12 cellular contexts compared by ENCODE assay signal in the genomic region with DNA sequence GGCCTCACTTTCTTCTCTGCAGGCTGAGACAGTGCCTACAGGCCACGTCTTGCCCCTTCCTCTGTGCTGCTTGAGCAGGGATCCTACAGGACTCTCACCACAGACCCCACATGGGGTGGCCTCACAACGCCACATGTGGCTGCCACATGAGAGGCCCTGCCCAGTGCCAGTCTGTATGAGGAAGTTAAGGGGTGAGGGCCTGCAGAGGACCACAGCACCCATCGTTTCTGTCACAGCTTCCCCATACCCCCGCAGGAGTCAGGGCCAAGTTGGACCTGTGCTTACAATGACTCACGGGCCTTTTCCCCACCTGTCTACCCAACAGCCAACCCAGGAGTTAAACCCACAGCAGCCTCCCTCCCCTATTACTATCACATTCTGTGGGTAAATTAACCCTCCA. TPM values are rescaled to one million over a fixed set of nuclear protein-coding genes. Genes with fewer than 3 reads are reported as not detected.
DNase-seq lines count a peak whose midpoint lies in the region; ATAC-seq, FAIRE-seq and TF ChIP-seq lines count a peak whose summit lies in the region.
"Had no signal": no experiment of that assay in that cellular context is flagged by ENCODE, and none has a peak within 500 bp of the region (broad histone marks: within the 10 kb centered on the region; RNA-seq: fewer than 3 reads in every experiment).

No MANE protein-coding gene starts in this region.

- intact Hi-C loops in endothelial cell of umbilical vein (cut with micrococcal nuclease) = no loop called here
- intact Hi-C loops in body of pancreas (cut with DNase I) = no loop called here

- no peak overlapping the region for H3K4me3 ChIP-seq in endothelial cell of umbilical vein (replicated peaks in 1 of 3; ENCODE audit: insufficient read depth in 1 of 3, low read depth in 1 of 3, low read length in 3 of 3)
- no peak overlapping the region for H3K4me3 ChIP-seq in body of pancreas
- H3K4me3 ChIP-seq: left ventricle myocardium inferior had no signal

- H3K27ac ChIP-seq in endothelial cell of umbilical vein (ENCODE audit: insufficient read depth, low read depth, low read length) (no peak overlapping the region), body of pancreas (no peak overlapping the region)
- H3K27ac ChIP-seq: left ventricle myocardium inferior had no signal

- no peak overlapping the region for H3K4me2 ChIP-seq in endothelial cell of umbilical vein (ENCODE audit: insufficient read depth, low read length)

- dilution Hi-C loops in endothelial cell of umbilical vein (cut with MboI; ENCODE audit: extremely low pct_ligation_motif_present, low sequenced_read_pairs) = no loop called here

- H4K20me1 ChIP-seq in endothelial cell of umbilical vein (replicated peaks; ENCODE audit: control insufficient read depth, extremely low read depth, insufficient read depth, low read length) = no peaks in the 10 kb centered on the region

- H3K36me3 ChIP-seq in endothelial cell of umbilical vein (ENCODE audit: control insufficient read depth in 2 of 2, extremely low read depth in 1 of 2, insufficient read depth in 2 of 2, low read length in 2 of 2) = peaks cover 5 to 32% of the 10 kb centered on the region in 2 experiments
- peaks cover 6 to 23% of the 10 kb centered on the region in 2 donors for H3K36me3 ChIP-seq in body of pancreas (replicated peaks in 1 of 2; ENCODE audit: insufficient read depth in 1 of 2, low read depth in 2 of 2)

- H3K9me3 ChIP-seq in endothelial cell of umbilical vein (replicated peaks; ENCODE audit: control insufficient read depth, insufficient read depth, low read length) (no peaks in the 10 kb centered on the region), body of pancreas (no peaks in the 10 kb centered on the region)
- H3K9me3 ChIP-seq: left ventricle myocardium inferior had no signal

- H3K27me3 ChIP-seq in endothelial cell of umbilical vein (ENCODE audit: control insufficient read depth in 2 of 2, insufficient read depth in 2 of 2, low read length in 2 of 2) (no peaks in the 10 kb centered on the region), body of pancreas (no peaks in the 10 kb centered on the region)

- TSS peak; percentile 15 for BruUV-seq in endothelial cell of umbilical vein (replicated peaks; lab: Mats Ljungman, UMichigan)

- no peak overlapping the region for H2AFZ ChIP-seq in endothelial cell of umbilical vein (ENCODE audit: low read depth, low read length)

- in situ Hi-C loops in KBM-7 (cut with MboI; ENCODE audit: low pct_unique_long_range_greater_than_20kb, low sequenced_read_pairs) = no loop called here

- peaks cover 17% of the 10 kb centered on the region for H3K79me2 ChIP-seq in endothelial cell of umbilical vein (ENCODE audit: control insufficient read depth, insufficient read depth, low read length)

- H3K9ac ChIP-seq in endothelial cell of umbilical vein (replicated peaks; ENCODE audit: extremely low read depth, insufficient read depth, low read length) = no peak overlapping the region

- no peak for TF ChIP-seq CTCF in endothelial cell of umbilical vein (IDR thresholded peaks at IDR 0.05; ENCODE audit: extremely low read depth in 1 of 2, insufficient read depth in 1 of 2, low read depth in 1 of 2, low read length in 2 of 2)
- no peak for TF ChIP-seq CTCF in body of pancreas (IDR thresholded peaks at IDR 0.05)

- CTCF ChIA-PET in endothelial cell of umbilical vein (lab: Charles Lee) = no interaction called here

- no peak for TF ChIP-seq POLR2A in endothelial cell of umbilical vein (IDR thresholded peaks at IDR 0.05; ENCODE audit: low read depth, low read length)
- TF ChIP-seq POLR2A in body of pancreas (IDR thresholded peaks at IDR 0.05) = no peak

- no peaks in the 10 kb centered on the region for H3K9me1 ChIP-seq in endothelial cell of umbilical vein (replicated peaks; ENCODE audit: control insufficient read depth, extremely low read depth, insufficient read depth, low read length)

- no peak for FAIRE-seq in endothelial cell of umbilical vein (lab: Jason Lieb, UNC)
- FAIRE-seq: A204.1 had no signal

- H3K4me1 ChIP-seq in endothelial cell of umbilical vein (ENCODE audit: control insufficient read depth, extremely low read depth, insufficient read depth, low read length) (peaks cover 10% of the 10 kb centered on the region), body of pancreas (peaks cover 17% of the 10 kb centered on the region)

- ATAC-seq in activated CD4-positive, CD25-positive, alpha-beta regulatory T cell treated with anti-CD3 and anti-CD28 coated beads, Interleukin-2, amount 50 U/mL, for 24 hours = peak; percentile 50 to 58
- ATAC-seq in stimulated activated naive CD8-positive, alpha-beta T cell treated with anti-CD3 and anti-CD28 coated beads, Interleukin-15, Interleukin-2, amounts not matched to agents 100 U/mL and 50 U/mL, for 24 hours = peak; percentile 69
- no peak for ATAC-seq in body of pancreas

- peak; percentile 76 for DNase-seq in activated CD8-positive, alpha-beta memory T cell treated with anti-CD3 and anti-CD28 coated beads for 24 hours
- no peak for DNase-seq in activated CD8-positive, alpha-beta memory T cell treated with anti-CD3 and anti-CD28 coated beads, Interleukin-2, amount 50 U/mL, for 48 hours
- DNase-seq in endothelial cell of umbilical vein (ENCODE audit: low read depth, low spot score) (no peak), body of pancreas (no peak), GM03348 (ENCODE audit: low spot score) (no peak), KBM-7 (no peak)
- peak; percentile 60 for DNase-seq in stimulated activated naive CD8-positive, alpha-beta T cell treated with anti-CD3 and anti-CD28 coated beads, Interleukin-15, Interleukin-2, amounts not matched to agents 100 U/mL and 50 U/mL, for 24 hours
- DNase-seq: left ventricle myocardium inferior, NCI-H2029 had no signal

- POLR2A ChIA-PET in endothelial cell of umbilical vein (lab: Charles Lee) = no interaction called here

- 73 to 94% methylated on average over 3 to 5 of the region's 5 CpGs for WGBS in body of pancreas, 2 donors

TF ChIP-seq in endothelial cell of umbilical vein, 7 proteins besides CTCF, POLR2A, EP300 and RAD21 (continues in another document):
- TF ChIP-seq EZH2 (IDR thresholded peaks at IDR 0.05; ENCODE audit: borderline replicate concordance, low read depth, low read length, severe bottlenecking) (no peak), MYC (IDR thresholded peaks at IDR 0.05; ENCODE audit: low read depth, low read length) (no peak), GATA2 (IDR thresholded peaks at IDR 0.05; ENCODE audit: insufficient read depth, insufficient read length, low read depth, low read length) (no peak), POLR2AphosphoS5 (IDR thresholded peaks at IDR 0.05; ENCODE audit: insufficient read depth, low read depth, low read length) (no peak)

RNA-seq across cellular contexts. Expression of gene GSDMB, which starts 2.9 kb away (rescaled TPM):
- total RNA-seq in endothelial cell of umbilical vein (11.0 and 11.6 TPM in 2 replicates), body of pancreas (10 to 100 TPM; 16.3 to 18.5 TPM)
- polyA plus RNA-seq in endothelial cell of umbilical vein = 5.0 and 5.4 TPM in 2 replicates
- 1.1 and 1.7 TPM in 2 replicates for polyA plus RNA-seq in endothelial cell of umbilical vein (2011; cell fraction: cytosol; rRNA removed)
- polyA plus RNA-seq in endothelial cell of umbilical vein (2011; cell fraction: nucleus; rRNA removed) = 49.7 and 50.3 TPM in 2 replicates
- polyA plus RNA-seq in endothelial cell of umbilical vein (2012) = 8.0 and 10.6 TPM in 2 replicates
- 6.0 and 7.9 TPM in 2 replicates for polyA minus RNA-seq in endothelial cell of umbilical vein
- not detected for polyA minus RNA-seq in endothelial cell of umbilical vein (2011; cell fraction: cytosol; rRNA and poly(A)+ RNA removed)
- polyA minus RNA-seq in endothelial cell of umbilical vein (2011; cell fraction: nucleus; rRNA and poly(A)+ RNA removed) = 9.6 and 11.2 TPM in 2 replicates

RNA-seq across cellular contexts. Expression of gene ORMDL3, which starts 6.1 kb away (rescaled TPM):
- total RNA-seq in endothelial cell of umbilical vein (26.7 and 29.8 TPM in 2 replicates), body of pancreas (10 to 100 TPM; 65.6 to 91.0 TPM)
- 49.8 and 53.4 TPM in 2 replicates for polyA plus RNA-seq in endothelial cell of umbilical vein
- 30.3 and 31.1 TPM in 2 replicates for polyA plus RNA-seq in endothelial cell of umbilical vein (2011; cell fraction: cytosol; rRNA removed)
- 31.1 and 56.9 TPM in 2 replicates for polyA plus RNA-seq in endothelial cell of umbilical vein (2011; cell fraction: nucleus; rRNA removed)
- 29.4 and 40.4 TPM in 2 replicates for polyA plus RNA-seq in endothelial cell of umbilical vein (2012)
- 58.5 and 67.5 TPM in 2 replicates for polyA minus RNA-seq in endothelial cell of umbilical vein
- polyA minus RNA-seq in endothelial cell of umbilical vein (2011; cell fraction: cytosol; rRNA and poly(A)+ RNA removed) = 14.5 TPM
- polyA minus RNA-seq in endothelial cell of umbilical vein (2011; cell fraction: nucleus; rRNA and poly(A)+ RNA removed) = 17.8 and 21.3 TPM in 2 replicates

RNA-seq across cellular contexts. Expression of gene LRRC3C, which starts 6.2 kb away (rescaled TPM):
- total RNA-seq in endothelial cell of umbilical vein = not detected in 2 replicates
- polyA plus RNA-seq in endothelial cell of umbilical vein = not detected in 2 replicates
- polyA plus RNA-seq in endothelial cell of umbilical vein (2011; cell fraction: cytosol; rRNA removed) = not detected in 2 replicates
- polyA plus RNA-seq in endothelial cell of umbilical vein (2011; cell fraction: nucleus; rRNA removed) = not detected in 2 replicates
- not detected in 2 replicates for polyA plus RNA-seq in endothelial cell of umbilical vein (2012)
- not detected in 2 replicates for polyA minus RNA-seq in endothelial cell of umbilical vein
- not detected for polyA minus RNA-seq in endothelial cell of umbilical vein (2011; cell fraction: cytosol; rRNA and poly(A)+ RNA removed)
- polyA minus RNA-seq in endothelial cell of umbilical vein (2011; cell fraction: nucleus; rRNA and poly(A)+ RNA removed) = not detected in 2 replicates
- total RNA-seq in body of pancreas = not detected
- total RNA-seq: HT1080, left ventricle myocardium inferior had no signal

RNA-seq across cellular contexts. Expression of gene GSDMA, which starts 41.5 kb away (rescaled TPM):
- total RNA-seq in endothelial cell of umbilical vein (not detected in 2 replicates), body of pancreas (1 to 10 TPM in 1 of 2 donors, not detected in 1; 3.4 TPM)
- not detected in 2 replicates for polyA plus RNA-seq in endothelial cell of umbilical vein
- not detected in 2 replicates for polyA plus RNA-seq in endothelial cell of umbilical vein (2011; cell fraction: cytosol; rRNA removed)
- not detected in 2 replicates for polyA plus RNA-seq in endothelial cell of umbilical vein (2011; cell fraction: nucleus; rRNA removed)
- not detected in 2 replicates for polyA plus RNA-seq in endothelial cell of umbilical vein (2012)
- not detected in 2 replicates for polyA minus RNA-seq in endothelial cell of umbilical vein
- not detected for polyA minus RNA-seq in endothelial cell of umbilical vein (2011; cell fraction: cytosol; rRNA and poly(A)+ RNA removed)
- polyA minus RNA-seq in endothelial cell of umbilical vein (2011; cell fraction: nucleus; rRNA and poly(A)+ RNA removed) = not detected in 2 replicates
- total RNA-seq: HT1080 had no signal

RNA-seq across cellular contexts. Expression of gene ZPBP2, which starts 53.3 kb away (rescaled TPM):
- total RNA-seq in endothelial cell of umbilical vein (not detected in 2 replicates), body of pancreas (not detected)
- not detected in 2 replicates for polyA plus RNA-seq in endothelial cell of umbilical vein
- polyA plus RNA-seq in endothelial cell of umbilical vein (2011; cell fraction: cytosol; rRNA removed) = not detected in 2 replicates
- polyA plus RNA-seq in endothelial cell of umbilical vein (2011; cell fraction: nucleus; rRNA removed) = not detected in 2 replicates
- polyA plus RNA-seq in endothelial cell of umbilical vein (2012) = not detected in 2 replicates
- not detected in 2 replicates for polyA minus RNA-seq in endothelial cell of umbilical vein
- polyA minus RNA-seq in endothelial cell of umbilical vein (2011; cell fraction: cytosol; rRNA and poly(A)+ RNA removed) = not detected
- not detected in 2 replicates for polyA minus RNA-seq in endothelial cell of umbilical vein (2011; cell fraction: nucleus; rRNA and poly(A)+ RNA removed)
- total RNA-seq: HT1080, left ventricle myocardium inferior had no signal

Comparison
In these comparisons a context has a peak if more than half of its experiments do, and no peak if none do; other contexts are left out.
1. DNase-seq: peak in activated CD8-positive, alpha-beta memory T cell treated with anti-CD3 and anti-CD28 coated beads for 24 hours (single experiment) and stimulated activated naive CD8-positive, alpha-beta T cell treated with anti-CD3 and anti-CD28 coated beads, Interleukin-15, Interleukin-2, amounts not matched to agents 100 U/mL and 50 U/mL, for 24 hours (single experiment); none in activated CD8-positive, alpha-beta memory T cell treated with anti-CD3 and anti-CD28 coated beads, Interleukin-2, amount 50 U/mL, for 48 hours (single experiment), endothelial cell of umbilical vein (single experiment), body of pancreas (0 of 4), GM03348 (single experiment) and KBM-7 (single experiment).